ENCODE assay signal across 20 cellular contexts in the genomic region with DNA sequence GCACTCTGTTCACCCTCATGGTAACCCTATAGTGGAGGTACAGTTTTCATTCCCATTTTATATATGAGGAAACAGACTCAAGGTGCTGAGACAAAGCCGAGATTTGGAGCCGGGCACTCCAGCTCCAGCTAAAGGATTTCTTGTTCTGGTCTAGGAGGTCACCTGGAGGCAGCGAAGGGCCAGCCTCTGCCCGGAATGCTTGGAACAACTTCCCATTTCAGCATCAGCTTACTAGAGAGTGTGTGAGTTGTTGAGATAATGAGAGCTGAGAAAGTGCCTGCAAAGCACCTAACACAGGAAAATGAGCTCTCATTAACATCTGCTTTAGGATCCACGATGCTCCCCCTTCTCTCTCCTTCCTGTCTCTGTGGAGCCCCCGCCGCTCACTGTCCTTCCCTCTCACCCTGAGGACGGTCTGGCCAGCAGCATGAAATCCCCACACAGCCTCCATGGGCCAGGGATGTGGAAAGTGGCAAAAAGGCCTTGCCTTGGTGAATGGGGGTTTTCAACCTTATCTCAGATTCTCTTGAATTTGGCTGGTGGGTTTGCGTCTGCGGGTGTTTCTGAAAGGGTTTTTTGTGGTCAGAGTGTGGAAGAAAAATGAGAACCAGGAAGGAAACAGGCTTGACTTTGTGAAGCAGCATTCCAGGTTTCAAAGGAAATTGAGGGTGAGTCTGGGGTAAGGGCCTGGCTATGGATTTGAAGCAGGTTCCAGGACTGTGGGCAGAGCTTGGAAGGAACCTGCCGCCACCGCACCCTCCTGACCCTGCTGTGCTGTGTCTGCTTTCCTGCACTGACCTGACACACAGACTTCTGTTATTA.
"Had no signal": no experiment of that assay in that cellular context is flagged by ENCODE, and none has a peak within 500 bp of the region (broad histone marks: within the 10 kb centered on the region; RNA-seq: fewer than 3 reads in every experiment).

No MANE protein-coding gene starts in this region.

- H3K27me3 ChIP-seq: ascending aorta, cardiac muscle cell, tibial artery had no signal

- H3K4me3 Mint-ChIP-seq: activated naive CD4-positive, alpha-beta T cell treated with anti-CD3 and anti-CD28 coated beads, Interleukin-2, amount 50 U/mL, for 24 hours; activated T-cell treated with anti-CD3 and anti-CD28 coated beads, Interleukin-2, amount 50 U/mL, for 72 hours; effector memory CD8-positive, alpha-beta T cell had no signal

- H3K9ac ChIP-seq: parathyroid adenoma had no signal

- H3K36me3 ChIP-seq: ascending aorta, cardiac muscle cell, neutrophil, tibial artery had no signal

- H3K9me3 Mint-ChIP-seq: activated naive CD4-positive, alpha-beta T cell treated with anti-CD3 and anti-CD28 coated beads, Interleukin-2, amount 50 U/mL, for 24 hours; activated T-cell treated with anti-CD3 and anti-CD28 coated beads, Interleukin-2, amount 50 U/mL, for 72 hours; effector memory CD8-positive, alpha-beta T cell had no signal

- H3K27ac Mint-ChIP-seq: activated naive CD4-positive, alpha-beta T cell treated with anti-CD3 and anti-CD28 coated beads, Interleukin-2, amount 50 U/mL, for 24 hours; activated T-cell treated with anti-CD3 and anti-CD28 coated beads, Interleukin-2, amount 50 U/mL, for 72 hours; effector memory CD8-positive, alpha-beta T cell had no signal

- H3K4me3 ChIP-seq: ascending aorta, cardiac muscle cell, lung, tibial artery had no signal

- H3K27ac ChIP-seq: cardiac muscle cell, neutrophil, parathyroid adenoma had no signal

- H3K9me3 ChIP-seq: ascending aorta, neutrophil, tibial artery had no signal

- H3K4me1 ChIP-seq: parathyroid adenoma had no signal

- DNase-seq: activated CD4-positive, alpha-beta T cell treated with anti-CD3 and anti-CD28 coated beads, Interleukin-2, amount 50 U/mL, for 4 hours; activated effector memory CD4-positive, alpha-beta T cell treated with anti-CD3 and anti-CD28 coated beads, Interleukin-2, amount 50 U/mL, for 16 hours; activated T-cell treated with anti-CD3 and anti-CD28 coated beads, Interleukin-2, amount 50 U/mL, for 72 hours; dermis blood vessel endothelial cell; effector memory CD8-positive, alpha-beta T cell; erythroblast; foreskin melanocyte; kidney; stimulated activated CD4-positive, alpha-beta T cell treated with anti-CD3 and anti-CD28 coated beads, Interleukin-1b, Interleukin-23, amount 100 ng/mL, for 48 hours; stimulated activated naive CD8-positive, alpha-beta T cell treated with anti-CD3 and anti-CD28 coated beads, Interleukin-15, Interleukin-2, amounts not matched to agents 100 U/mL and 50 U/mL, for 24 hours; substantia nigra; T-helper 2 cell had no signal

- H3K4me1 Mint-ChIP-seq: activated naive CD4-positive, alpha-beta T cell treated with anti-CD3 and anti-CD28 coated beads, Interleukin-2, amount 50 U/mL, for 24 hours had no signal

- H3K36me3 Mint-ChIP-seq: activated naive CD4-positive, alpha-beta T cell treated with anti-CD3 and anti-CD28 coated beads, Interleukin-2, amount 50 U/mL, for 24 hours had no signal

- ATAC-seq: activated T-cell treated with anti-CD3 and anti-CD28 coated beads, Interleukin-2, amount 50 U/mL, for 72 hours; effector memory CD8-positive, alpha-beta T cell; left lobe of liver; stimulated activated naive CD8-positive, alpha-beta T cell treated with anti-CD3 and anti-CD28 coated beads, Interleukin-15, Interleukin-2, amounts not matched to agents 100 U/mL and 50 U/mL, for 24 hours had no signal
